In the genomic region with DNA sequence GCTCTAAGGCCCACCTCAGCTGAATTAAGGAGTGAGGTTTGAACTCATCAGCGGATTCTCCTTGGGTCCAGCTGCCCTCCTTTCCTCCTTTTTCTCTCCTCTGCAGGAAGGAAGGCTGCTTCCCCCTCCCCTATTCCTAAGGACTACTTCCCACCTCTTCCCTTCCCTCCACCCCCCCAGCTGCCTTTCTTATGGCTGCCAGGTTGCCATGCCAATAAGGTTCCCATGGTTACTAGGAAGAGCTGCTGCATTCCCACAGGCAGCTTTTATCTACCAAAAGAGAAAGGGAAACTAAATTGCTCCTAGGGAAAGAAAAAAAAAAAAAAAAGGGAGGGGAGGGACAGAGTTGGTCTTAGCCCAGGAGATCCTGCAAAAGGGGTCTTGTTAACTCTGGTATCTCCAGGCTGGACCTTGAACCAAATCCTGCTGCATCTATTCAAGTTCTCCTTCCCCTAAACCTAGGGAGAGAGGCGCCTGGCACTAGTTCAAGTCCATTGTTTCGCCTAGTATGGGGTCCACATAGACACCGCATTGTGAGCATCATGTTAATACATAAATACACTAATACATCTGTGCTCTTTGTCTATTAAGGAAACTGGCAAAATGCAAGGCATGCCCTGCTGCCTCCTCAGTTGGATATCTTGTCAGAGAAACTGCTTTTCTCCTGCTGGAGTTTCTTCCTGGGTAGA, we compare ENCODE assay signal across 9 cellular contexts. TPM values are rescaled to one million over a fixed set of nuclear protein-coding genes. Genes with fewer than 3 reads are reported as not detected.
DNase-seq lines count a peak whose midpoint lies in the region; ATAC-seq and TF ChIP-seq lines count a peak whose summit lies in the region.
"Had no signal": no experiment of that assay in that cellular context is flagged by ENCODE, and none has a peak within 500 bp of the region (broad histone marks: within the 10 kb centered on the region; RNA-seq: fewer than 3 reads in every experiment).

No MANE protein-coding gene starts in this region.

- H2BK120ac ChIP-seq in mesendoderm (ENCODE audit: low read depth, low read length) = no peak overlapping the region

- in situ Hi-C loops in mammary epithelial cell (cut with MboI; ENCODE audit: low sequenced_read_pairs in 2 of 2) = no loop called here

- peak overlapping the region; percentile 25 for H3K56ac ChIP-seq in mesendoderm (ENCODE audit: low read length)

- H3K36me3 ChIP-seq in mesendoderm (ENCODE audit: control insufficient read depth, insufficient read depth, low read length) (no peaks in the 10 kb centered on the region), mammary epithelial cell (ENCODE audit: insufficient read depth, low read length) (no peaks in the 10 kb centered on the region)

- no peaks in the 10 kb centered on the region for H3K9me3 ChIP-seq in mammary epithelial cell (replicated peaks; ENCODE audit: insufficient read depth, low read length)

- no peak overlapping the region for H3K4me2 ChIP-seq in mesendoderm (ENCODE audit: low read length)
- H3K4me2 ChIP-seq in mammary epithelial cell (ENCODE audit: insufficient read depth, low read depth, low read length) = no peak overlapping the region

- no peak overlapping the region for H2BK5ac ChIP-seq in mesendoderm (ENCODE audit: low read length)

- DNase-seq in DMS79 treated with DMSO at 0.1 percent for 48 hours (lab: John Stamatoyannopoulos, UW) = peak; percentile 79
- peak; percentile 55 for DNase-seq in NCI-H146 (lab: John Stamatoyannopoulos, UW)
- DNase-seq in coronary artery (ENCODE audit: low spot score) = no peak
- DNase-seq in mesendoderm = peak; percentile 99
- no peak for DNase-seq in GM10248 (ENCODE audit: extremely low spot score)
- DNase-seq in mammary epithelial cell = no peak

- H4K20me1 ChIP-seq in mammary epithelial cell (ENCODE audit: insufficient read depth, low read length) = no peaks in the 10 kb centered on the region

- WGBS in mesendoderm (ENCODE audit: extremely low coverage, insufficient coverage, low lambda C conversion rate) = no CpG with 5 or more reads among the region's 4 CpGs
- WGBS in mammary epithelial cell (ENCODE audit: low coverage, missing lambda C conversion rate) = 97% methylated on average over 3 of the region's 4 CpGs

- H3K9ac ChIP-seq in mesendoderm (ENCODE audit: low read length) = no peak overlapping the region
- H3K9ac ChIP-seq in mammary epithelial cell (ENCODE audit: insufficient read depth, low read length) = no peak overlapping the region

- no peak overlapping the region for H2AK5ac ChIP-seq in mesendoderm (ENCODE audit: low read length)

- intact Hi-C loops in mammary epithelial cell (cut with micrococcal nuclease) = no loop called here

- no peak overlapping the region for H3K23ac ChIP-seq in mesendoderm (ENCODE audit: low read length)

- no peak overlapping the region for H3K4ac ChIP-seq in mesendoderm (ENCODE audit: low read depth, low read length)

- no peak overlapping the region for H2AFZ ChIP-seq in mammary epithelial cell (ENCODE audit: low read depth, low read length)

- dilution Hi-C loops in mammary epithelial cell (cut with HindIII; ENCODE audit: low sequenced_read_pairs) = no loop called here

- H3K4me3 ChIP-seq in coronary artery (peak overlapping the region; percentile 22), mesendoderm (ENCODE audit: low read length) (no peak overlapping the region), mammary epithelial cell (replicated peaks in 1 of 3; ENCODE audit: insufficient read depth in 1 of 3, low read depth in 2 of 3, low read length in 3 of 3) (no peak overlapping the region)

- POLR2A ChIA-PET in GM10248 (lab: Yijun Ruan, JAX) = interaction anchor here (0.6 to 0.7 kb wide), 2 partner anchors 21 to 67 kb away, joined by 5 to 9 read pairs; a partner anchor contains a TSS

- H3K27ac ChIP-seq in coronary artery (no peak overlapping the region), mesendoderm (ENCODE audit: low read depth, low read length) (no peak overlapping the region), mammary epithelial cell (ENCODE audit: insufficient read depth, low read depth, low read length) (no peak overlapping the region)

- no peaks in the 10 kb centered on the region for H3K27me3 ChIP-seq in mesendoderm (ENCODE audit: insufficient read depth, low read length, poor library complexity)
- H3K27me3 ChIP-seq in mammary epithelial cell (ENCODE audit: insufficient read depth, low read length) = no peaks in the 10 kb centered on the region

- H3K4me1 ChIP-seq in mesendoderm (ENCODE audit: control insufficient read depth, low read depth, low read length) (no peaks in the 10 kb centered on the region), mammary epithelial cell (ENCODE audit: insufficient read depth, low read length) (peaks cover 15% of the 10 kb centered on the region)

- no peaks in the 10 kb centered on the region for H3K79me1 ChIP-seq in mesendoderm (ENCODE audit: low read length)

- no peak for TF ChIP-seq CTCF in coronary artery (IDR thresholded peaks at IDR 0.05)
- no peak for TF ChIP-seq CTCF in GM10248 (IDR thresholded peaks at IDR 0.05; ENCODE audit: control extremely low read depth, extremely low read depth, low read depth, missing control alignments)
- TF ChIP-seq CTCF in mammary epithelial cell (conservative IDR thresholded peaks at IDR 0.05 in 1 of 2, IDR thresholded peaks at IDR 0.05 in 1 of 2; ENCODE audit: extremely low read depth in 1 of 2, insufficient read depth in 1 of 2, low read depth in 1 of 2, low read length in 2 of 2) = no peak

- H3K18ac ChIP-seq in mesendoderm (ENCODE audit: low read length) = no peak overlapping the region

- no peak overlapping the region for H2BK15ac ChIP-seq in mesendoderm (replicated peaks; ENCODE audit: low read depth)

- H4K5ac ChIP-seq in mesendoderm (ENCODE audit: low read length) = no peak overlapping the region

- no peak overlapping the region for H4K8ac ChIP-seq in mesendoderm (ENCODE audit: low read depth, low read length)

- no peak for ATAC-seq in HG03520 (IDR thresholded peaks at IDR 0.05; ENCODE audit: unreplicated experiment)
- no peak for ATAC-seq in GM18867 (IDR thresholded peaks at IDR 0.05; ENCODE audit: unreplicated experiment)
- ATAC-seq: Panc1 had no signal

- no peaks in the 10 kb centered on the region for H3K79me2 ChIP-seq in mesendoderm (ENCODE audit: control insufficient read depth, insufficient read depth, low read length)
- H3K79me2 ChIP-seq in mammary epithelial cell (ENCODE audit: insufficient read depth, low read length) = no peaks in the 10 kb centered on the region

- CTCF ChIA-PET in GM10248 (lab: Yijun Ruan, JAX) (interaction anchor here (0.7 to 1.7 kb wide), 3 partner anchors 9 to 75 kb away, joined by 3 to 6 read pairs (median 5); no protein-coding TSS in a partner anchor), mammary epithelial cell (lab: Charles Lee; ENCODE audit: low non-redundant PET) (no interaction called here)

- no TSS peak for BruUV-seq in mammary epithelial cell (replicated peaks; lab: Mats Ljungman, UMichigan)

RNA-seq across cellular contexts. Expression of a gene that starts 21.2 kb away (rescaled TPM):
- 13.4 TPM for polyA plus RNA-seq in mesendoderm (2013, experiment 1 of 2)
- 12.5 TPM for polyA plus RNA-seq in mesendoderm (2013, experiment 2 of 2)
- total RNA-seq in mammary epithelial cell = 100 to 1,000 TPM in 1 of 2 donors, 10 to 100 TPM in 1; 82.2 to 230 TPM
- polyA plus RNA-seq in mammary epithelial cell = 138 TPM
- 120 TPM for polyA minus RNA-seq in mammary epithelial cell

RNA-seq across cellular contexts. Expression of a gene that starts 52.0 kb away (rescaled TPM):
- polyA plus RNA-seq in mesendoderm (2013, experiment 1 of 2) = 134 TPM
- 132 TPM for polyA plus RNA-seq in mesendoderm (2013, experiment 2 of 2)
- 100 to 1,000 TPM; 127 to 162 TPM for total RNA-seq in mammary epithelial cell
- 266 TPM for polyA plus RNA-seq in mammary epithelial cell
- polyA minus RNA-seq in mammary epithelial cell = 185 TPM

Comparison
In these comparisons a context has a peak if more than half of its experiments do, and no peak if none do; other contexts are left out.
1. DNase-seq: peak in DMS79 treated with DMSO at 0.1 percent for 48 hours (single experiment), NCI-H146 (single experiment) and mesendoderm (single experiment); none in coronary artery (single experiment), GM10248 (single experiment) and mammary epithelial cell (single experiment).